Comparison of ENCODE assay signal across 8 cellular contexts in genomic region chr17:37650419-37651003, GRCh38. TPM values are rescaled to one million over a fixed set of nuclear protein-coding genes. Genes with fewer than 3 reads are reported as not detected.
DNase-seq lines count a peak whose midpoint lies in the region; ATAC-seq and TF ChIP-seq lines count a peak whose summit lies in the region.

No MANE protein-coding gene starts in this region.

- no peak for DNase-seq in AG04450 (ENCODE audit: low read depth, low spot score)
- peak; percentile 25 for DNase-seq in GM13977 (ENCODE audit: low spot score)
- DNase-seq in RPMI8226 = peak; percentile 48
- peak; percentile 32 for DNase-seq in foreskin melanocyte
- DNase-seq in upper lobe of right lung = no peak
- DNase-seq in T-helper 2 cell = no peak
- DNase-seq in central memory CD4-positive, alpha-beta T cell = no peak

- H3K4me3 ChIP-seq in AG04450 (ENCODE audit: low read depth, low read length) (no peak overlapping the region), upper lobe of right lung (no peak overlapping the region)

- TF ChIP-seq CTCF in AG04450 (IDR thresholded peaks at IDR 0.05; ENCODE audit: low read depth, low read length) (peak; percentile 52), GM13977 (IDR thresholded peaks at IDR 0.05; ENCODE audit: extremely low read depth, insufficient read depth, missing control alignments) (peak; percentile 52), upper lobe of right lung (IDR thresholded peaks at IDR 0.05) (peak; percentile 32)

- H3K9me3 ChIP-seq in AG04450 (ENCODE audit: control insufficient read depth, insufficient read depth, low read length) (no peaks in the 10 kb centered on the region), upper lobe of right lung (no peaks in the 10 kb centered on the region)

- no peaks in the 10 kb centered on the region for H3K4me1 ChIP-seq in upper lobe of right lung

- POLR2A ChIA-PET in AG04450 (lab: Yijun Ruan, JAX) = no interaction called here

- intact Hi-C loops in upper lobe of right lung (cut with DNase I) = no loop called here

- ATAC-seq in upper lobe of right lung (peak; percentile 56), GM19035 (IDR thresholded peaks at IDR 0.05; ENCODE audit: unreplicated experiment) (no peak)

- CTCF ChIA-PET in AG04450 (lab: Charles Lee) = interaction anchor here (0.5 to 6.0 kb wide), 39 partner anchors 9 to 1164 kb away, joined by 3 to 102 read pairs (median 5); no protein-coding TSS in a partner anchor

- no peaks in the 10 kb centered on the region for H3K36me3 ChIP-seq in upper lobe of right lung

- H3K27ac ChIP-seq in AG04450 (ENCODE audit: low read depth, low read length) = no peak overlapping the region
- H3K27ac ChIP-seq in upper lobe of right lung = no peak overlapping the region

- in situ Hi-C loops in GM13977 (cut with MboI; ENCODE audit: low pct_unique_long_range_greater_than_20kb, low sequenced_read_pairs, unreplicated experiment) = no loop called here

- no peaks in the 10 kb centered on the region for H3K27me3 ChIP-seq in AG04450 (ENCODE audit: control insufficient read depth, insufficient read depth, low read length)
- H3K27me3 ChIP-seq in upper lobe of right lung = peaks cover 11% of the 10 kb centered on the region

RNA-seq across cellular contexts. Expression of gene DDX52, which starts 7.3 kb away (rescaled TPM):
- polyA plus RNA-seq in AG04450 (2011; rRNA removed) = 24.2 and 31.8 TPM in 2 replicates
- polyA minus RNA-seq in AG04450 (2011; rRNA and poly(A)+ RNA removed) = 16.0 and 27.8 TPM in 2 replicates
- total RNA-seq in upper lobe of right lung = 20.9 TPM

RNA-seq across cellular contexts. Expression of gene SYNRG, which starts 41.3 kb away (rescaled TPM):
- polyA plus RNA-seq in AG04450 (2011; rRNA removed) = 24.9 and 26.2 TPM in 2 replicates
- 47.5 and 52.4 TPM in 2 replicates for polyA minus RNA-seq in AG04450 (2011; rRNA and poly(A)+ RNA removed)
- total RNA-seq in upper lobe of right lung = 50.0 TPM

Comparison
In these comparisons a context has a peak if more than half of its experiments do, and no peak if none do; other contexts are left out.
1. DNase-seq: peak in GM13977 (single experiment), RPMI8226 (single experiment) and foreskin melanocyte (single experiment); none in AG04450 (single experiment), upper lobe of right lung (single experiment), T-helper 2 cell (0 of 5) and central memory CD4-positive, alpha-beta T cell (single experiment).
2. Peak in every context shown above with its lines, with median percentiles within 50 percentile points of each other: CTCF ChIP-seq.